In the genomic region with DNA sequence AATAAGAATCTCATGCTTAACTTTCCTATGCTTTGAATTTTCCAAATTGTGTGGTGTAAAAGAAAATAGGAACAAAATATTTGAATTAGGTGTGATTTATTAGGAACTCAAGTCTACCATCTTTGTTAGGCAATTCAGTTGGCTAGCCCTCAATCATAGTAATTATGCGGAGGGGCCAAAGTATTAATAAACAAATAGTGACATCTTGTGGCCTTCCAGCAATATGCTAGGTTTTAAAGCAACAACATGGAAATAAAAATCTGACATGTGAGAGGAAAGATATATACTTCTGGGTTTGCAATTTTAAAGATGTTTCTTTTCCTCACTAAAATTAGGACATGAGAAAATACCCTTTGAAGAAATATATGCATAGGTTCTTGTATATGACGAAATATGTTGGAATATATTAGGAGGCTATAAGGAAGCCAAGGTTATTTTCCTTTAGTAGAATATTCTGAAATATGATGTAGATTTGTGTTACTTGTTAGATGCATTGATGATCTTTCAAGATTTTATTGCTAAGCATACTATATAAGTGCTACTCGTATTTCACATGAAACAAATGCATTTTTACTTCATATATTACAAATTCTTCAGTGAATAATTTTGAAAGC, we compare ENCODE assay signal across 1 cellular context.
TF ChIP-seq lines count a peak whose summit lies in the region.

No MANE protein-coding gene starts in this region.

TF ChIP-seq in GM12878, 131 proteins besides CTCF, POLR2A, EP300 and RAD21 (continued from another document):
- TF ChIP-seq, protein P1, sequence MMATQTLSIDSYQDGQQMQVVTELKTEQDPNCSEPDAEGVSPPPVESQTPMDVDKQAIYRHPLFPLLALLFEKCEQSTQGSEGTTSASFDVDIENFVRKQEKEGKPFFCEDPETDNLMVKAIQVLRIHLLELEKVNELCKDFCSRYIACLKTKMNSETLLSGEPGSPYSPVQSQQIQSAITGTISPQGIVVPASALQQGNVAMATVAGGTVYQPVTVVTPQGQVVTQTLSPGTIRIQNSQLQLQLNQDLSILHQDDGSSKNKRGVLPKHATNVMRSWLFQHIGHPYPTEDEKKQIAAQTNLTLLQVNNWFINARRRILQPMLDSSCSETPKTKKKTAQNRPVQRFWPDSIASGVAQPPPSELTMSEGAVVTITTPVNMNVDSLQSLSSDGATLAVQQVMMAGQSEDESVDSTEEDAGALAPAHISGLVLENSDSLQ (IDR thresholded peaks at IDR 0.05): 0 out of 2 replicates have a peak, but pooled peaks have one; percentile 14
